In genomic region chr4:55444822-55445221, GRCh38 we compare ENCODE assay signal across 1 cellular context.
TF ChIP-seq lines count a peak whose summit lies in the region.

No MANE protein-coding gene starts in this region.

TF ChIP-seq in IMR-90, 13 proteins besides CTCF, POLR2A, EP300 and RAD21:
- TF ChIP-seq SMC3 (IDR thresholded peaks at IDR 0.05; ENCODE audit: low read depth, low read length) = peak; percentile 44; the same call in 1 of the 2 replicates
- TF ChIP-seq RCOR1 (IDR thresholded peaks at IDR 0.05; ENCODE audit: insufficient replicate concordance, low read length) = no peak
